26 cellular contexts compared by ENCODE assay signal in the genomic region with DNA sequence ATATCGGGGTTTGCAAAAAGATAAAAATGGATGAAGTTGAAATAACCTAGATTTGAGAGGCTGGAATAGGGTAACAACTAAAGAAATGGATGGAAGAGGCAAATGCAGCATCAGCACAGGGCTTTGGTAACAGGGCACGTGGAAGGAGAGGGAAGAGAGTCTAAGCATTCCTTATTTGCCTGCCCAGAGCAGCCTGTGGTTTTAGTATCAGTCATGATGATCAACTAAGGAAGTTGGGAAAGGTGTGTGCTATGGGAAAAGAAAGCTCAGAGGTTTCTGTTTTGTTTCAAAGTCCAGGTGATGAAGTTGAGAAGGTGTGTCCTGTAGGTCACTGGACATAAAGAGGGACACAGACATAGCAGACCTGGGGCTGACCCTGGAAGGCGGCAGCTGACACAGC.
"Had no signal": no experiment of that assay in that cellular context is flagged by ENCODE, and none has a peak within 500 bp of the region (broad histone marks: within the 10 kb centered on the region; RNA-seq: fewer than 3 reads in every experiment).

No MANE protein-coding gene starts in this region.

- H3K9me3 ChIP-seq: adrenal gland, ascending aorta, body of pancreas, Peyer's patch, SJSA1 had no signal

- DNase-seq: activated CD4-positive, alpha-beta T cell treated with anti-CD3 and anti-CD28 coated beads for 48 hours; activated CD4-positive, alpha-beta T cell treated with anti-CD3 and anti-CD28 coated beads, Interleukin-2, amount 50 U/mL, for 4 hours; activated CD4-positive, CD25-positive, alpha-beta regulatory T cell treated with anti-CD3 and anti-CD28 coated beads, Interleukin-2, amount 50 U/mL, for 72 hours; activated CD8-positive, alpha-beta memory T cell treated with anti-CD3 and anti-CD28 coated beads, Interleukin-2, amount 50 U/mL, for 48 hours; activated CD8-positive, alpha-beta T cell treated with anti-CD3 and anti-CD28 coated beads, Interleukin-2, amount 10 ng/mL, durations not matched to agents 7 days and 5 days; activated naive CD4-positive, alpha-beta T cell treated with anti-CD3 and anti-CD28 coated beads, Interleukin-2, amount 50 U/mL, for 16 hours; activated naive CD8-positive, alpha-beta T cell treated with anti-CD3 and anti-CD28 coated beads, Interleukin-2, amount 10 ng/mL, durations not matched to agents 7 days and 5 days; activated T-cell treated with anti-CD3 and anti-CD28 coated beads, Interleukin-2, amount 50 U/mL, for 1 hour; adrenal gland; body of pancreas; MM.1S; NCI-H1105 treated with DMSO at 0.1 percent for 48 hours; NCI-H1436 treated with DMSO at 0.1 percent for 48 hours; NCI-H187; NCI-H2081; NCI-H446; NCI-H524; Peyer's patch; SHP77; T-helper 17 cell; T-helper 9 cell had no signal

- H3K4me1 ChIP-seq: adrenal gland, ascending aorta, body of pancreas, Peyer's patch, SJSA1 had no signal

- H3K36me3 ChIP-seq: adrenal gland, ascending aorta, Peyer's patch, SJSA1 had no signal

- H3K9ac ChIP-seq: KMS-11 had no signal

- H3K4me2 ChIP-seq: KMS-11 had no signal

- ATAC-seq: activated CD8-positive, alpha-beta T cell treated with anti-CD3 and anti-CD28 coated beads, Interleukin-2, amount 10 ng/mL, durations not matched to agents 7 days and 5 days; body of pancreas; T-helper 17 cell; WTC11 had no signal

- H3K4me3 ChIP-seq: adrenal gland, ascending aorta, body of pancreas, Peyer's patch, SJSA1 had no signal

- H3K27ac ChIP-seq: adrenal gland, ascending aorta, body of pancreas, KMS-11, Peyer's patch, RWPE1, SJSA1 had no signal

- H3K27me3 ChIP-seq: adrenal gland, ascending aorta, body of pancreas, Peyer's patch, SJSA1 had no signal
